In genomic region chr12:47085815-47086252, GRCh38 we compare ENCODE assay signal across 1 cellular context.
A peak's percentile ranks its signal among the peaks of the same experiment; 100 is the strongest.
TF ChIP-seq lines count a peak whose summit lies in the region.

No MANE protein-coding gene starts in this region.

TF ChIP-seq in HEK293, 187 proteins besides CTCF, POLR2A, EP300 and RAD21 (continued from another document):
- peak; percentile 51; the same call in 1 of the 2 replicates for TF ChIP-seq INSM2 (tag by site-specific recombination; IDR thresholded peaks at IDR 0.05)
- no peak for TF ChIP-seq RBAK (tag by site-specific recombination; IDR thresholded peaks at IDR 0.05)
- no peak for TF ChIP-seq ZNF510 (tag by site-specific recombination; IDR thresholded peaks at IDR 0.05; ENCODE audit: insufficient replicate concordance)
- no peak for TF ChIP-seq HOXC10 (CRISPR knock-in tag; IDR thresholded peaks at IDR 0.05)
- no peak for TF ChIP-seq ZNF777 (tag by site-specific recombination; IDR thresholded peaks at IDR 0.05; ENCODE audit: borderline replicate concordance)
- TF ChIP-seq ZFP69B (tag by site-specific recombination; IDR thresholded peaks at IDR 0.05): no peak
- no peak for TF ChIP-seq SCRT2 (tag by site-specific recombination; IDR thresholded peaks at IDR 0.05)
- TF ChIP-seq SP7 (tag by site-specific recombination; IDR thresholded peaks at IDR 0.05): peak; percentile 92
- no peak for TF ChIP-seq ZNF677 (tag by site-specific recombination; IDR thresholded peaks at IDR 0.05)
- TF ChIP-seq ZNF449 (tag by site-specific recombination; IDR thresholded peaks at IDR 0.05): no peak
- TF ChIP-seq ZNF621 (tag by site-specific recombination; IDR thresholded peaks at IDR 0.05): no peak
- TF ChIP-seq ZNF585B (tag by site-specific recombination; IDR thresholded peaks at IDR 0.05): no peak
- no peak for TF ChIP-seq SP3 (tag by site-specific recombination; IDR thresholded peaks at IDR 0.05)
- TF ChIP-seq ZNF785 (tag by site-specific recombination; IDR thresholded peaks at IDR 0.05): no peak
- TF ChIP-seq ZNF202 (tag by site-specific recombination; IDR thresholded peaks at IDR 0.05; ENCODE audit: borderline replicate concordance): no peak
- no peak for TF ChIP-seq YY2 (tag by site-specific recombination; IDR thresholded peaks at IDR 0.05)
- TF ChIP-seq ZNF792 (tag by site-specific recombination; IDR thresholded peaks at IDR 0.05): no peak
- peak; percentile 43; the same call in 1 of the 2 replicates for TF ChIP-seq ZNF24 (tag by site-specific recombination; IDR thresholded peaks at IDR 0.05)
- TF ChIP-seq TRIM28 (IDR thresholded peaks at IDR 0.05; ENCODE audit: borderline replicate concordance, low read length): peak; percentile 55; the same call in 1 of the 2 replicates
- no peak for TF ChIP-seq ZNF146 (tag by site-specific recombination; IDR thresholded peaks at IDR 0.05)
- TF ChIP-seq ZNF121 (tag by site-specific recombination; IDR thresholded peaks at IDR 0.05): no peak
- no peak for TF ChIP-seq BCL6B (tag by site-specific recombination; IDR thresholded peaks at IDR 0.05)
TF ChIP-seq in HEK293: peak in this region for 14.
